19 cellular contexts compared by ENCODE assay signal in genomic region chr1:84406209-84406917, GRCh38. TPM values are rescaled to one million over a fixed set of nuclear protein-coding genes. Genes with fewer than 3 reads are reported as not detected.
DNase-seq lines count a peak whose midpoint lies in the region; ATAC-seq and TF ChIP-seq lines count a peak whose summit lies in the region.
"Had no signal": no experiment of that assay in that cellular context is flagged by ENCODE, and none has a peak within 500 bp of the region (broad histone marks: within the 10 kb centered on the region; RNA-seq: fewer than 3 reads in every experiment).

No MANE protein-coding gene starts in this region.

- H3K27ac ChIP-seq in VCaP (peak overlapping the region; percentile 100), hepatocyte (peak overlapping the region; percentile 14)
- H3K27ac ChIP-seq: KMS-11, right atrium auricular region, vagina had no signal

- H3K79me2 ChIP-seq in hepatocyte, result no peaks in the 10 kb centered on the region

- no peak overlapping the region for H3K4me3 ChIP-seq in hepatocyte
- H3K4me3 ChIP-seq: right atrium auricular region, vagina had no signal

- H3K9me2 ChIP-seq in hepatocyte (replicated peaks; ENCODE audit: insufficient read depth), result no peaks in the 10 kb centered on the region

- no peak for ATAC-seq in HG03460 (IDR thresholded peaks at IDR 0.05; ENCODE audit: unreplicated experiment)
- ATAC-seq in GM21423 (IDR thresholded peaks at IDR 0.05; ENCODE audit: unreplicated experiment), result no peak
- no peak for ATAC-seq in GM19035 (IDR thresholded peaks at IDR 0.05; ENCODE audit: unreplicated experiment)
- ATAC-seq: activated CD4-positive, CD25-positive, alpha-beta regulatory T cell treated with anti-CD3 and anti-CD28 coated beads, Interleukin-2, amount 50 U/mL, for 24 hours; naive thymus-derived CD8-positive, alpha-beta T cell had no signal

- no peaks in the 10 kb centered on the region for H4K20me1 ChIP-seq in hepatocyte (ENCODE audit: insufficient read depth, poor library complexity, severe bottlenecking)

- no peaks in the 10 kb centered on the region for H3K36me3 ChIP-seq in hepatocyte (replicated peaks; ENCODE audit: insufficient read depth, low read depth)
- H3K36me3 ChIP-seq: right atrium auricular region, vagina had no signal

- H3K4me2 ChIP-seq in hepatocyte, result no peak overlapping the region
- H3K4me2 ChIP-seq: KMS-11 had no signal

- 77% methylated on average over 2 of the region's 2 CpGs for WGBS in hepatocyte (ENCODE audit: low lambda C conversion rate, missing lambda C conversion rate)

- TF ChIP-seq CTCF in VCaP (conservative IDR thresholded peaks at IDR 0.05), result no peak
- no peak for TF ChIP-seq CTCF in hepatocyte (IDR thresholded peaks at IDR 0.05; ENCODE audit: poor library complexity)

- H3K27me3 ChIP-seq in hepatocyte, result no peaks in the 10 kb centered on the region
- H3K27me3 ChIP-seq: right atrium auricular region, vagina had no signal

- no peaks in the 10 kb centered on the region for H3K9me3 ChIP-seq in hepatocyte (ENCODE audit: low read depth)
- H3K9me3 ChIP-seq: right atrium auricular region, vagina had no signal

- peak; percentile 18 for DNase-seq in AG20443 (ENCODE audit: low spot score)
- peak; percentile 74 for DNase-seq in HT1080 (ENCODE audit: low read depth)
- DNase-seq in hepatocyte (ENCODE audit: low spot score), result peak; percentile 42
- DNase-seq in NCI-H524 (lab: John Stamatoyannopoulos, UW), result no peak
- DNase-seq: activated T-cell treated with anti-CD3 and anti-CD28 coated beads, Interleukin-2, amount 50 U/mL, for 1 hour; naive thymus-derived CD8-positive, alpha-beta T cell; NCI-H1930; stimulated activated CD4-positive, alpha-beta T cell treated with anti-CD3 and anti-CD28 coated beads, Interleukin-2, amount 100 ng/mL, for 48 hours; SW 1271 had no signal

- H3K4me1 ChIP-seq in hepatocyte (ENCODE audit: insufficient read depth), result peaks cover 5% of the 10 kb centered on the region
- H3K4me1 ChIP-seq: right atrium auricular region, vagina had no signal

- H2AFZ ChIP-seq in hepatocyte, result no peak overlapping the region

RNA-seq across cellular contexts. Expression of gene DNASE2B, which starts 8.1 kb away (rescaled TPM):
- not detected in 2 replicates for total RNA-seq in HT1080 (2014; rRNA removed; shearing (Covaris generic))
- not detected in 2 replicates for polyA plus RNA-seq in HT1080 (2015; cell fraction: cytosol; rRNA removed)
- not detected in 2 replicates for polyA plus RNA-seq in HT1080 (2015; cell fraction: nucleus; rRNA removed)
- 0.68 TPM in 1 of 2 replicates, not detected in the other for total RNA-seq in hepatocyte
- polyA plus RNA-seq in hepatocyte, result 0.32 TPM in 1 of 2 replicates, not detected in the other
- total RNA-seq: dermis microvascular lymphatic vessel endothelial cell; kidney epithelial cell; naive thymus-derived CD8-positive, alpha-beta T cell; right atrium auricular region; vagina had no signal
- polyA plus RNA-seq: naive thymus-derived CD8-positive, alpha-beta T cell had no signal

Comparison
In these comparisons a context has a peak if more than half of its experiments do, and no peak if none do; other contexts are left out.
1. DNase-seq: peak in AG20443 (single experiment), HT1080 (single experiment) and hepatocyte (single experiment); none in NCI-H524 (0 of 2).